In the genomic region with DNA sequence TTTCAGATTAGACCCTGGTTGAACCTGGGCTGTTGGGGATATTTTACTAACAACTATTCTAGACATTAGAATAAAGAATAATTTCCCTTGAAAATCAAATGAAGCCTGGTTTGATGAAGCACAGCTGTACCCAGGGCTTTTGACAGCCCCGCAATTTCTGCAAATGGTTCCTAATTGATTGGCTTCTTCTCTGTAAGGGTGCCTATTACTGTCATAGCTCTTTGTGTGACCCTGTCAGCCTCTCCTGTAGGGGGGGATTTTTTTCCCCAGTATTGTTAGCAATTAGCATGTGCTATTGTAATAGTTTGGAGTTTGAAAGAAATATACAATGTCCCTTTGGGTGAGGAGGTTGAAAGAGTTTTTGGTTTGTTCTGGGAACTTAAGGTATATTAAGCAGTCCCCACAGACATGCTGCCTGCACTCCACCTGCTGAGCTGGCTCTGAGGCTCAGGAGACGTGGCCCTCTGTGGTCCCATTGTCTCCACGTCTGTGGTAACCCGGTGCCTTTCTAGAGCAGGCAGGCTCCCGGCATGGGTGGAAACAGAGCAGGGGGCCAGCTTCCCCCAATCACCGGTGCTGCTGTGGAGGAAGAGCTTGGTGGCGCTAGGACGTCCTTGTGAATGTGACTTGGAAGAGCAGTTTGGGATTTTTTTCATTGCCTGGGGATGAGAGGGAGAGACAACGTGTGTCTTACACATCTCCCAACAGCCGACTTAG, we compare ENCODE assay signal across 17 cellular contexts. TPM values are rescaled to one million over a fixed set of nuclear protein-coding genes. Genes with fewer than 3 reads are reported as not detected.
DNase-seq lines count a peak whose midpoint lies in the region; ATAC-seq and TF ChIP-seq lines count a peak whose summit lies in the region.
"Had no signal": no experiment of that assay in that cellular context is flagged by ENCODE, and none has a peak within 500 bp of the region (broad histone marks: within the 10 kb centered on the region; RNA-seq: fewer than 3 reads in every experiment).

No MANE protein-coding gene starts in this region.

- TF ChIP-seq EP300 in tibial nerve (IDR thresholded peaks at IDR 0.05): no peak

- H3K36me3 ChIP-seq in H7 (replicated peaks; ENCODE audit: control insufficient read depth, insufficient read depth, low read length) (no peaks in the 10 kb centered on the region; the same call in 1 of the 2 replicates), tibial nerve (no peaks in the 10 kb centered on the region)
- H3K36me3 ChIP-seq: breast epithelium had no signal

- 42 to 50% methylated on average over 10 of the region's 10 CpGs for WGBS in tibial nerve, 2 donors

- no peaks in the 10 kb centered on the region for H3K27me3 Mint-ChIP-seq in neural crest cell (ENCODE audit: low read depth)

- peak overlapping the region; percentile 8 for H3K27ac ChIP-seq in cingulate gyrus (ENCODE audit: low read depth, low read length)
- no peak overlapping the region for H3K27ac ChIP-seq in tibial nerve
- H3K27ac ChIP-seq: breast epithelium, Peyer's patch had no signal

- H3K4me1 ChIP-seq in tibial nerve: no peaks in the 10 kb centered on the region
- H3K4me1 ChIP-seq: breast epithelium, Peyer's patch had no signal

- no peak for TF ChIP-seq POLR2A in tibial nerve (IDR thresholded peaks at IDR 0.05)

- H3K36me3 Mint-ChIP-seq in neural crest cell (ENCODE audit: low read depth): peaks cover 16% of the 10 kb centered on the region
- H3K36me3 Mint-ChIP-seq: activated naive CD8-positive, alpha-beta T cell had no signal

- H3K9me3 ChIP-seq in tibial nerve: no peaks in the 10 kb centered on the region
- H3K9me3 ChIP-seq: Peyer's patch had no signal

- H3K4me1 Mint-ChIP-seq in neural crest cell: peaks cover 41% of the 10 kb centered on the region

- DNase-seq in H7 (peak; percentile 69), NCI-H2107 (lab: John Stamatoyannopoulos, UW) (peak; percentile 28), neural crest cell (ENCODE audit: low read depth, low spot score) (no peak), HCEC 1CT (no peak), NCI-H446 treated with DMSO at 0.1 percent for 48 hours (lab: John Stamatoyannopoulos, UW) (no peak), tibial nerve (ENCODE audit: low spot score in 2 of 2) (no peak)
- DNase-seq: activated T-cell treated with anti-CD3 and anti-CD28 coated beads, Interleukin-2, amount 50 U/mL, for 1 hour; effector CD4-positive, alpha-beta T cell; NCI-H1105; NCI-H510A treated with DMSO at 0.1 percent for 48 hours; Peyer's patch had no signal

- H3K27me3 ChIP-seq in H7 (ENCODE audit: control insufficient read depth, insufficient read depth, low read length): no peaks in the 10 kb centered on the region
- peaks cover 0 to 5% of the 10 kb centered on the region in 2 donors for H3K27me3 ChIP-seq in tibial nerve
- H3K27me3 ChIP-seq: breast epithelium, Peyer's patch had no signal

- H3K27ac Mint-ChIP-seq in neural crest cell (ENCODE audit: unreplicated experiment): peak overlapping the region; percentile 80
- H3K27ac Mint-ChIP-seq: activated naive CD8-positive, alpha-beta T cell had no signal

- no peak for ATAC-seq in HG03039 (IDR thresholded peaks at IDR 0.05; ENCODE audit: unreplicated experiment)
- ATAC-seq: left lobe of liver had no signal

- peaks cover 3% of the 10 kb centered on the region for H3K9me3 Mint-ChIP-seq in neural crest cell

- H3K4me3 ChIP-seq in H7 (ENCODE audit: insufficient read depth, low read depth, low read length) (no peak overlapping the region), tibial nerve (no peak overlapping the region)
- H3K4me3 ChIP-seq: breast epithelium, Peyer's patch had no signal

- TF ChIP-seq CTCF in neural crest cell (conservative IDR thresholded peaks at IDR 0.05) (no peak), tibial nerve (IDR thresholded peaks at IDR 0.05) (no peak)

- peak overlapping the region; percentile 22 for H3K4me3 Mint-ChIP-seq in neural crest cell
- H3K4me3 Mint-ChIP-seq: activated naive CD8-positive, alpha-beta T cell had no signal

RNA-seq across cellular contexts. Expression of a gene that starts 47.3 kb away (rescaled TPM):
- not detected in 2 replicates for total RNA-seq in H7 (2014; rRNA removed; shearing (Covaris generic))
- total RNA-seq in neural crest cell: not detected in 2 replicates
- 1 to 10 TPM; 1.5 to 4.4 (median 3.3) TPM for total RNA-seq in tibial nerve
- total RNA-seq: breast epithelium, left lobe of liver, renal cortical epithelial cell had no signal

Comparison
In these comparisons a context has a peak if more than half of its experiments do, and no peak if none do; other contexts are left out.
1. DNase-seq: peak in H7 (single experiment) and NCI-H2107 (single experiment); none in neural crest cell (single experiment), HCEC 1CT (single experiment), NCI-H446 treated with DMSO at 0.1 percent for 48 hours (single experiment) and tibial nerve (0 of 2).